Comparison of ENCODE assay signal across 1 cellular context in the genomic region with DNA sequence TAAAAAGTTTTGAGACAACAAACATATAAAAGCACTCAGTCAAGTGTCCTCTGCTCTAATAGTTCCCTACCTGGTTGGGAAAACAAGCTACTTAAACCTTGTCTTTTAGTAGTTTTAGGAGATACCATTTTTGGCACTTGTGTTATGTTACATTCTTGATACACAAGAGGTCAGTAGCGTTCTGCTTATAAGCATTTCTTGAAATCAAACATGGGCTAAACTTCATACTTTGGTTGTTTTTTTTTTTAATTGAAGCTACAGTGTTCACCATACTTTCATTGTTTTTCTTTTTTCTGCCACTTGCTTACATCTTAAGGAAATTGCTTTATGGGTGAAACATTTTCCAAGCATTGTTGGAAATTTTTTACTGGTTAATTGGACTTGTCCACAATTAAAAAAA.
TF ChIP-seq lines count a peak whose summit lies in the region.

No MANE protein-coding gene starts in this region.

TF ChIP-seq in K562, 482 proteins besides CTCF, POLR2A, EP300 and RAD21 (continued from another document):
- TF ChIP-seq, protein P1, sequence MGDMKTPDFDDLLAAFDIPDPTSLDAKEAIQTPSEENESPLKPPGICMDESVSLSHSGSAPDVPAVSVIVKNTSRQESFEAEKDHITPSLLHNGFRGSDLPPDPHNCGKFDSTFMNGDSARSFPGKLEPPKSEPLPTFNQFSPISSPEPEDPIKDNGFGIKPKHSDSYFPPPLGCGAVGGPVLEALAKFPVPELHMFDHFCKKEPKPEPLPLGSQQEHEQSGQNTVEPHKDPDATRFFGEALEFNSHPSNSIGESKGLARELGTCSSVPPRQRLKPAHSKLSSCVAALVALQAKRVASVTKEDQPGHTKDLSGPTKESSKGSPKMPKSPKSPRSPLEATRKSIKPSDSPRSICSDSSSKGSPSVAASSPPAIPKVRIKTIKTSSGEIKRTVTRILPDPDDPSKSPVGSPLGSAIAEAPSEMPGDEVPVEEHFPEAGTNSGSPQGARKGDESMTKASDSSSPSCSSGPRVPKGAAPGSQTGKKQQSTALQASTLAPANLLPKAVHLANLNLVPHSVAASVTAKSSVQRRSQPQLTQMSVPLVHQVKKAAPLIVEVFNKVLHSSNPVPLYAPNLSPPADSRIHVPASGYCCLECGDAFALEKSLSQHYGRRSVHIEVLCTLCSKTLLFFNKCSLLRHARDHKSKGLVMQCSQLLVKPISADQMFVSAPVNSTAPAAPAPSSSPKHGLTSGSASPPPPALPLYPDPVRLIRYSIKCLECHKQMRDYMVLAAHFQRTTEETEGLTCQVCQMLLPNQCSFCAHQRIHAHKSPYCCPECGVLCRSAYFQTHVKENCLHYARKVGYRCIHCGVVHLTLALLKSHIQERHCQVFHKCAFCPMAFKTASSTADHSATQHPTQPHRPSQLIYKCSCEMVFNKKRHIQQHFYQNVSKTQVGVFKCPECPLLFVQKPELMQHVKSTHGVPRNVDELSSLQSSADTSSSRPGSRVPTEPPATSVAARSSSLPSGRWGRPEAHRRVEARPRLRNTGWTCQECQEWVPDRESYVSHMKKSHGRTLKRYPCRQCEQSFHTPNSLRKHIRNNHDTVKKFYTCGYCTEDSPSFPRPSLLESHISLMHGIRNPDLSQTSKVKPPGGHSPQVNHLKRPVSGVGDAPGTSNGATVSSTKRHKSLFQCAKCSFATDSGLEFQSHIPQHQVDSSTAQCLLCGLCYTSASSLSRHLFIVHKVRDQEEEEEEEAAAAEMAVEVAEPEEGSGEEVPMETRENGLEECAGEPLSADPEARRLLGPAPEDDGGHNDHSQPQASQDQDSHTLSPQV (IDR thresholded peaks at IDR 0.05) = no peak
- TF ChIP-seq CEBPB (tag; IDR thresholded peaks at IDR 0.05) (no peak), CCAR2 (IDR thresholded peaks at IDR 0.05; ENCODE audit: low read depth, low read length) (no peak), ZZZ3 (IDR thresholded peaks at IDR 0.05) (no peak)
- TF ChIP-seq, protein P2, sequence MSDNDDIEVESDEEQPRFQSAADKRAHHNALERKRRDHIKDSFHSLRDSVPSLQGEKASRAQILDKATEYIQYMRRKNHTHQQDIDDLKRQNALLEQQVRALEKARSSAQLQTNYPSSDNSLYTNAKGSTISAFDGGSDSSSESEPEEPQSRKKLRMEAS (CRISPR knock-in tag; IDR thresholded peaks at IDR 0.05) = no peak
- TF ChIP-seq, protein P3, sequence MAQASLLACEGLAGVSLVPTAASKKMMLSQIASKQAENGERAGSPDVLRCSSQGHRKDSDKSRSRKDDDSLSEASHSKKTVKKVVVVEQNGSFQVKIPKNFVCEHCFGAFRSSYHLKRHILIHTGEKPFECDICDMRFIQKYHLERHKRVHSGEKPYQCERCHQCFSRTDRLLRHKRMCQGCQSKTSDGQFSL (CRISPR knock-in tag; IDR thresholded peaks at IDR 0.05) = no peak
- TF ChIP-seq, protein P3 (tag; IDR thresholded peaks at IDR 0.05) = no peak
